Comparison of ENCODE assay signal across 8 cellular contexts in the genomic region with DNA sequence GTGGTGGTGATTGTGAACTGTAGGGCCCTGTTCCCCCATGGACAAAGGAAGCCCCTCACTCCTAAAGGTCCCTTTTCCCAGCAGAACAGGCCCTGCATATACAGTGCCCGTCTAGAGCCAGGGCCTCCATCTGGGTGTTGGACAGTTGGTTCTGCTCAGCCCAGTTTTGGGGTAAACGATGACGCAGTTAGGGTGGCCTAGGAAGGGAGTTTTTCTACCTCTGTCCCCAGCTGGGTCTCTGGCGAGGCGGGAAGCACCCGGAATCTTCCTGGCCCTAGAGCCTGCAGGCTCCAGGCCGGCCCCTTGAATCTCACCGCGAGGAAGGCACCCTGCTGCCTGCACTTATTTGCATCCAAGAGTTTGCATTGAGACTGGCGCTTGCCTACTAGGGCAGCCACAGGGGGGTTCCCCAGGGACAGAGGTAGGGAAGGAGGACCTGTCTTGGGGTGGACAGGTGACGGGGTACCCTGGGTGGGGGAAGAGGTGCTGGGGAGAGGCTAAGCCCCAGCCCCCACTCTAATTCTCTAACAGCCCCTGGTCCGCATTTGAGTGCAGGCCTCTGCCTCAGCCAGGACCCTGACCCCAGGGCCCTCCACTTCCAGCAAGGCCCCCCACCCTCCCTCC. TPM values are rescaled to one million over a fixed set of nuclear protein-coding genes. Genes with fewer than 3 reads are reported as not detected.
DNase-seq lines count a peak whose midpoint lies in the region; ATAC-seq and TF ChIP-seq lines count a peak whose summit lies in the region.

No MANE protein-coding gene starts in this region.

- H3K4me2 ChIP-seq in osteoblast (ENCODE audit: insufficient read depth, low read length), result no peak overlapping the region

- H3K36me3 Mint-ChIP-seq in activated CD4-positive, alpha-beta memory T cell treated with anti-CD3 and anti-CD28 coated beads for 36 hours, result peaks cover under 1% of the 10 kb centered on the region

- peaks cover 10% of the 10 kb centered on the region for H3K4me1 Mint-ChIP-seq in activated CD4-positive, alpha-beta memory T cell treated with anti-CD3 and anti-CD28 coated beads for 36 hours (ENCODE audit: low read depth)

- H3K4me3 ChIP-seq in foreskin fibroblast (ENCODE audit: low read depth in 1 of 2, low read length in 2 of 2) (peak overlapping the region in 1 of 2 donors; percentile 38), osteoblast (ENCODE audit: insufficient read depth, low read length) (no peak overlapping the region)

- peaks cover 12% of the 10 kb centered on the region for H3K4me1 ChIP-seq in osteoblast (ENCODE audit: insufficient read depth, low read length)

- ATAC-seq in GM19467 (IDR thresholded peaks at IDR 0.05; ENCODE audit: unreplicated experiment) (peak; percentile 65), HG03558 (IDR thresholded peaks at IDR 0.05; ENCODE audit: extremely low read depth, unreplicated experiment) (peak; percentile 64)

- H4K20me1 ChIP-seq in osteoblast (ENCODE audit: insufficient read depth, low read length), result no peaks in the 10 kb centered on the region

- intact Hi-C loops in activated CD4-positive, alpha-beta memory T cell treated with anti-CD3 and anti-CD28 coated beads for 36 hours (cut with micrococcal nuclease), result loop anchor here (5.0 to 10.0 kb wide), 2 partner anchors 87 to 244 kb away; no protein-coding TSS in a partner anchor

- DNase-seq in ELR (ENCODE audit: low read depth) (peak; percentile 13), foreskin fibroblast (peak; percentile 14 to 48), osteoblast (ENCODE audit: insufficient read length, low spot score, missing footprints) (peak; percentile 74), mucosa of gallbladder (ENCODE audit: low spot score) (no peak), NCI-H2029 (lab: John Stamatoyannopoulos, UW) (no peak)
- DNase-seq in activated CD4-positive, alpha-beta memory T cell treated with anti-CD3 and anti-CD28 coated beads for 36 hours, result peak; percentile 15

- H3K27me3 Mint-ChIP-seq in activated CD4-positive, alpha-beta memory T cell treated with anti-CD3 and anti-CD28 coated beads for 36 hours, result no peaks in the 10 kb centered on the region

- no peaks in the 10 kb centered on the region for H3K9me3 ChIP-seq in osteoblast (ENCODE audit: low read depth, low read length)

- no peaks in the 10 kb centered on the region for H3K9me3 Mint-ChIP-seq in activated CD4-positive, alpha-beta memory T cell treated with anti-CD3 and anti-CD28 coated beads for 36 hours

- H2AFZ ChIP-seq in osteoblast (ENCODE audit: low read length), result peak overlapping the region; percentile 63

- no peaks in the 10 kb centered on the region for H3K27me3 ChIP-seq in osteoblast (ENCODE audit: insufficient read depth, low read length)

- no peak overlapping the region for H3K27ac ChIP-seq in osteoblast (ENCODE audit: low read depth, low read length)

- CTCF ChIA-PET in activated CD4-positive, alpha-beta memory T cell treated with anti-CD3 and anti-CD28 coated beads for 36 hours (lab: Charles Lee), result interaction anchor here (1.1 kb wide), 1 partner anchor 11 kb away, joined by 3 read pairs; no protein-coding TSS in a partner anchor

- no peak for TF ChIP-seq CTCF in foreskin fibroblast (IDR thresholded peaks at IDR 0.05; ENCODE audit: low read depth, low read length)
- TF ChIP-seq CTCF in osteoblast (IDR thresholded peaks at IDR 0.05; ENCODE audit: extremely low read depth, low read depth, low read length), result no peak

- peak overlapping the region; percentile 59 for H3K4me3 Mint-ChIP-seq in activated CD4-positive, alpha-beta memory T cell treated with anti-CD3 and anti-CD28 coated beads for 36 hours

- H3K27ac Mint-ChIP-seq in activated CD4-positive, alpha-beta memory T cell treated with anti-CD3 and anti-CD28 coated beads for 36 hours, result peak overlapping the region; percentile 13

- H3K79me2 ChIP-seq in osteoblast (ENCODE audit: insufficient read depth, low read length), result peaks cover 7% of the 10 kb centered on the region

- peaks cover 2% of the 10 kb centered on the region for H3K36me3 ChIP-seq in osteoblast (ENCODE audit: insufficient read depth, low read length)

- POLR2A ChIA-PET in activated CD4-positive, alpha-beta memory T cell treated with anti-CD3 and anti-CD28 coated beads for 36 hours (lab: Charles Lee), result no interaction called here

RNA-seq across cellular contexts. Expression of a gene that starts 0.5 kb away (rescaled TPM):
- 10 to 100 TPM; 25.1 to 29.7 TPM for total RNA-seq in activated CD4-positive, alpha-beta memory T cell treated with anti-CD3 and anti-CD28 coated beads for 36 hours
- total RNA-seq in osteoblast, result 29.3 and 33.3 TPM in 2 replicates
- total RNA-seq in mucosa of gallbladder, result 39.2 TPM

Comparison
In these comparisons a context has a peak if more than half of its experiments do, and no peak if none do; other contexts are left out.
1. DNase-seq: peak in ELR (single experiment), activated CD4-positive, alpha-beta memory T cell treated with anti-CD3 and anti-CD28 coated beads for 36 hours (single experiment), foreskin fibroblast (2 of 2) and osteoblast (single experiment); none in mucosa of gallbladder (single experiment) and NCI-H2029 (single experiment).